22 cellular contexts compared by ENCODE assay signal in genomic region chr11:27371490-27371889, GRCh38.
"Had no signal": no experiment of that assay in that cellular context is flagged by ENCODE, and none has a peak within 500 bp of the region (broad histone marks: within the 10 kb centered on the region; RNA-seq: fewer than 3 reads in every experiment).

No MANE protein-coding gene starts in this region.

- DNase-seq: dorsolateral prefrontal cortex; effector CD4-positive, alpha-beta T cell; left cardiac atrium; left lung; mesenchymal stem cell; mucosa of descending colon; naive B cell; psoas muscle; right cardiac atrium; spleen; stimulated activated CD4-positive, alpha-beta T cell treated with anti-CD3 and anti-CD28 coated beads, Interleukin-4, amount 100 ng/mL, for 4 hours; stimulated activated naive CD8-positive, alpha-beta T cell treated with anti-CD3 and anti-CD28 coated beads, Interleukin-15, Interleukin-2, amounts not matched to agents 100 U/mL and 50 U/mL, for 24 hours; substantia nigra; testis; tibial artery had no signal

- H3K4me3 ChIP-seq: dorsolateral prefrontal cortex, left lung, mucosa of descending colon, neural progenitor cell, psoas muscle, skin epidermis, spleen, testis, tibial artery had no signal

- H3K36me3 ChIP-seq: left lung had no signal

- H3K9me3 Mint-ChIP-seq: mesothelial cell of epicardium; naive B cell; natural killer cell treated with Interleukin-12 subunit alpha and Interleukin-12 subunit beta and Interleukin-15 and Interleukin-18, amount 100 ng/mL, for 72 hours; neural progenitor cell; stimulated activated memory B cell treated with anti-CD40 and anti-IgM and Interleukin-4, amounts not matched to agents 10 μg/mL and 1 μg/mL and 100 μg/mL, for 72 hours; type B pancreatic cell had no signal

- ATAC-seq: left cardiac atrium; left lung; mucosa of descending colon; natural killer cell treated with Interleukin-12 subunit alpha and Interleukin-12 subunit beta and Interleukin-15 and Interleukin-18, amount 100 ng/mL, for 72 hours; psoas muscle; right cardiac atrium; stimulated activated memory B cell treated with anti-CD40 and anti-IgM and Interleukin-4, amounts not matched to agents 10 μg/mL and 1 μg/mL and 100 μg/mL, for 72 hours; stimulated activated naive CD8-positive, alpha-beta T cell treated with anti-CD3 and anti-CD28 coated beads, Interleukin-15, Interleukin-2, amounts not matched to agents 100 U/mL and 50 U/mL, for 24 hours had no signal

- H3K4me1 ChIP-seq: left lung, neural progenitor cell, psoas muscle, spleen, testis, tibial artery had no signal

- H3K9me3 ChIP-seq: left lung, mucosa of descending colon, psoas muscle, spleen, testis, tibial artery had no signal

- H3K27me3 ChIP-seq: dorsolateral prefrontal cortex, left lung, neural progenitor cell, spleen, testis, tibial artery had no signal

- H3K36me3 Mint-ChIP-seq: naive B cell; natural killer cell treated with Interleukin-12 subunit alpha and Interleukin-12 subunit beta and Interleukin-15 and Interleukin-18, amount 100 ng/mL, for 72 hours; stimulated activated memory B cell treated with anti-CD40 and anti-IgM and Interleukin-4, amounts not matched to agents 10 μg/mL and 1 μg/mL and 100 μg/mL, for 72 hours had no signal

- H3K27ac ChIP-seq: dorsolateral prefrontal cortex, left lung, neural progenitor cell, psoas muscle, skin epidermis, spleen, testis, tibial artery had no signal

- H3K27ac Mint-ChIP-seq: natural killer cell treated with Interleukin-12 subunit alpha and Interleukin-12 subunit beta and Interleukin-15 and Interleukin-18, amount 100 ng/mL, for 72 hours; neural progenitor cell; stimulated activated memory B cell treated with anti-CD40 and anti-IgM and Interleukin-4, amounts not matched to agents 10 μg/mL and 1 μg/mL and 100 μg/mL, for 72 hours; type B pancreatic cell had no signal

- H3K4me1 Mint-ChIP-seq: naive B cell; neural progenitor cell; stimulated activated memory B cell treated with anti-CD40 and anti-IgM and Interleukin-4, amounts not matched to agents 10 μg/mL and 1 μg/mL and 100 μg/mL, for 72 hours had no signal

- H3K27me3 Mint-ChIP-seq: naive B cell; stimulated activated memory B cell treated with anti-CD40 and anti-IgM and Interleukin-4, amounts not matched to agents 10 μg/mL and 1 μg/mL and 100 μg/mL, for 72 hours; type B pancreatic cell had no signal

- FAIRE-seq: frontal cortex had no signal

- H3K4me3 Mint-ChIP-seq: mesothelial cell of epicardium; naive B cell; natural killer cell treated with Interleukin-12 subunit alpha and Interleukin-12 subunit beta and Interleukin-15 and Interleukin-18, amount 100 ng/mL, for 72 hours; neural progenitor cell; stimulated activated memory B cell treated with anti-CD40 and anti-IgM and Interleukin-4, amounts not matched to agents 10 μg/mL and 1 μg/mL and 100 μg/mL, for 72 hours; type B pancreatic cell had no signal
